Comparison of ENCODE assay signal across 1 cellular context in genomic region chr5:178143901-178144300, GRCh38.
TF ChIP-seq lines count a peak whose summit lies in the region.

No MANE protein-coding gene starts in this region.

TF ChIP-seq in IMR-90, 13 proteins besides CTCF, POLR2A, EP300 and RAD21:
- TF ChIP-seq SMC3 (IDR thresholded peaks at IDR 0.05; ENCODE audit: low read depth, low read length) (no peak), BHLHE40 (IDR thresholded peaks at IDR 0.05; ENCODE audit: low read depth, low read length) (no peak), RFX5 (IDR thresholded peaks at IDR 0.05; ENCODE audit: low read depth, low read length) (no peak), ELK1 (IDR thresholded peaks at IDR 0.05; ENCODE audit: borderline replicate concordance, low read depth, low read length) (no peak), MAZ (IDR thresholded peaks at IDR 0.05; ENCODE audit: borderline replicate concordance, low read depth, low read length) (no peak), MAFK (IDR thresholded peaks at IDR 0.05; ENCODE audit: low read depth, low read length) (no peak), USF2 (IDR thresholded peaks at IDR 0.05; ENCODE audit: low read depth, low read length) (no peak), RCOR1 (IDR thresholded peaks at IDR 0.05; ENCODE audit: insufficient replicate concordance, low read length) (no peak), MXI1 (IDR thresholded peaks at IDR 0.05; ENCODE audit: borderline replicate concordance, low read depth, low read length) (no peak), CHD1 (IDR thresholded peaks at IDR 0.05; ENCODE audit: low read depth, low read length) (no peak), CEBPB (IDR thresholded peaks at IDR 0.05; ENCODE audit: low read depth, low read length) (no peak)
TF ChIP-seq in IMR-90: peak in this region for 0.
